1 cellular context compared by ENCODE assay signal in the genomic region with DNA sequence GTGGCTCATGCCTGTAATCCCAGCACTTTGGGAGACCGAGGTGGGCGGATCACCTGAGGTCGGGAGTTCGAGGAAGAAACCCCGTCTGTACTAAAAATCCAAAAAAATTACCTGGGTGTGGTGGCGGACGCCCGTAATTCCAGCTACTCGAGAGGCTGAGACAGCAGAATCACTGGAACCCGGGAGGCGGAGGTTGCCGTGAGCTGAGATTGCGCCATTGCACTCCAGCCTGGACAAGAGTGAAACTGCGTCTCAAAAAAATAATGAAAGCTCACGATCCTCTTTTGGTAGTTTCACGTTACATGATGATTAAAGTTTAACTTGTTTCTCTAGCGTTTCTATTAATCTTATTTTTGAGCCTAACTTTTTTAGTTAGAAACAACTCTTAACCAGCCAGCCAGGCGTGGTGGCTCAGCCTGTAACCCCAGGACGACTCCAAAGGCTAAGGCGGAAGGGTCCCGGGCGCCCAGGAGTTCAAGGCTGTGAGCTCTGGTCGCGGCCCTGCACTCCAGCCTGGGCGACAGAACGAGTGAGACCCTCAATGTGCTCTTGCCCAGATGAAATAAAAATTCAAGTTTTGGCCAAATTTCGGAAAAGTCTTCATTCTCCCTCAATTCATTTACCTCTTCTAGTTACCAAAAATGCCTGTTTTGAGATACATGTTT.
TF ChIP-seq lines count a peak whose summit lies in the region.

No MANE protein-coding gene starts in this region.

TF ChIP-seq in HepG2, 621 proteins besides CTCF, POLR2A, EP300 and RAD21:
- TF ChIP-seq ZNF580 (CRISPR knock-in tag; IDR thresholded peaks at IDR 0.05; ENCODE audit: borderline replicate concordance, low read depth), result no peak
- peak; percentile 66 for TF ChIP-seq CEBPG (CRISPR knock-in tag; IDR thresholded peaks at IDR 0.05)
- peak; percentile 34; the same call in 1 of the 2 replicates for TF ChIP-seq RARA (CRISPR knock-in tag; IDR thresholded peaks at IDR 0.05)
- peak; percentile 94 for TF ChIP-seq ZNF460 (CRISPR knock-in tag; IDR thresholded peaks at IDR 0.05; ENCODE audit: borderline replicate concordance)
- 0 out of 2 replicates have a peak, but pooled peaks have one; percentile 11 for TF ChIP-seq ZMYM4 (CRISPR knock-in tag; IDR thresholded peaks at IDR 0.05)
- TF ChIP-seq HDAC1 (CRISPR knock-in tag; IDR thresholded peaks at IDR 0.05), result no peak
- no peak for TF ChIP-seq ZNF20 (CRISPR knock-in tag; IDR thresholded peaks at IDR 0.05)
- TF ChIP-seq, protein P1, sequence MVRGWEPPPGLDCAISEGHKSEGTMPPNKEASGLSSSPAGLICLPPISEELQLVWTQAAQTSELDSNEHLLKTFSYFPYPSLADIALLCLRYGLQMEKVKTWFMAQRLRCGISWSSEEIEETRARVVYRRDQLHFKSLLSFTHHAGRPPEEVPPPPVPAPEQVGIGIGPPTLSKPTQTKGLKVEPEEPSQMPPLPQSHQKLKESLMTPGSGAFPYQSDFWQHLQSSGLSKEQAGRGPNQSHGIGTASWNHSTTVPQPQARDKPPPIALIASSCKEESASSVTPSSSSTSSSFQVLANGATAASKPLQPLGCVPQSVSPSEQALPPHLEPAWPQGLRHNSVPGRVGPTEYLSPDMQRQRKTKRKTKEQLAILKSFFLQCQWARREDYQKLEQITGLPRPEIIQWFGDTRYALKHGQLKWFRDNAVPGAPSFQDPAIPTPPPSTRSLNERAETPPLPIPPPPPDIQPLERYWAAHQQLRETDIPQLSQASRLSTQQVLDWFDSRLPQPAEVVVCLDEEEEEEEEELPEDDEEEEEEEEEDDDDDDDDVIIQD (CRISPR knock-in tag; IDR thresholded peaks at IDR 0.05; ENCODE audit: low read depth), result 0 out of 2 replicates have a peak, but pooled peaks have one; percentile 6
- TF ChIP-seq POGZ (CRISPR knock-in tag; IDR thresholded peaks at IDR 0.05), result 0 out of 2 replicates have a peak, but pooled peaks have one; percentile 9
- TF ChIP-seq THYN1 (CRISPR knock-in tag; IDR thresholded peaks at IDR 0.05; ENCODE audit: borderline replicate concordance, low read depth), result 0 out of 2 replicates have a peak, but pooled peaks have one; percentile 25
- 0 out of 2 replicates have a peak, but pooled peaks have one; percentile 25 for TF ChIP-seq ERF (CRISPR knock-in tag; IDR thresholded peaks at IDR 0.05)
- TF ChIP-seq ZBTB34 (CRISPR knock-in tag; IDR thresholded peaks at IDR 0.05), result 0 out of 2 replicates have a peak, but pooled peaks have one; percentile 48
- no peak for TF ChIP-seq BHLHE40 (IDR thresholded peaks at IDR 0.05; ENCODE audit: low read length)
- TF ChIP-seq ZNF224 (CRISPR knock-in tag; IDR thresholded peaks at IDR 0.05), result 0 out of 2 replicates have a peak, but pooled peaks have one; percentile 34
- TF ChIP-seq PITX1 (CRISPR knock-in tag; IDR thresholded peaks at IDR 0.05), result peak; percentile 25; the same call in 1 of the 2 replicates
- TF ChIP-seq REL (CRISPR knock-in tag; conservative IDR thresholded peaks at IDR 0.05), result no peak
- TF ChIP-seq IRF1 (CRISPR knock-in tag; IDR thresholded peaks at IDR 0.05; ENCODE audit: low read depth), result no peak
- TF ChIP-seq ZSCAN12 (CRISPR knock-in tag; IDR thresholded peaks at IDR 0.05), result 0 out of 2 replicates have a peak, but pooled peaks have one; percentile 37
- TF ChIP-seq ZNF547 (CRISPR knock-in tag; IDR thresholded peaks at IDR 0.05), result no peak
- peak; percentile 20 for TF ChIP-seq AGO1 (IDR thresholded peaks at IDR 0.05; ENCODE audit: low read depth, low read length, poor library complexity, severe bottlenecking)
- TF ChIP-seq ZNF703 (CRISPR knock-in tag; IDR thresholded peaks at IDR 0.05; ENCODE audit: borderline replicate concordance), result 0 out of 2 replicates have a peak, but pooled peaks have one; percentile 30
- TF ChIP-seq CEBPB (IDR thresholded peaks at IDR 0.05; ENCODE audit: borderline replicate concordance, low read depth, low read length), result peak; percentile 62; the same call in 1 of the 2 replicates
- TF ChIP-seq DMAP1 (CRISPR knock-in tag; IDR thresholded peaks at IDR 0.05), result 0 out of 2 replicates have a peak, but pooled peaks have one; percentile 1
- TF ChIP-seq ZNF225 (CRISPR knock-in tag; IDR thresholded peaks at IDR 0.05), result 0 out of 2 replicates have a peak, but pooled peaks have one; percentile 16
- no peak for TF ChIP-seq ZBTB7B (CRISPR knock-in tag; IDR thresholded peaks at IDR 0.05)
- peak; percentile 49; the same call in 1 of the 2 replicates for TF ChIP-seq ZNF136 (CRISPR knock-in tag; IDR thresholded peaks at IDR 0.05; ENCODE audit: low read depth)
- TF ChIP-seq PHF21A (CRISPR knock-in tag; IDR thresholded peaks at IDR 0.05), result peak; percentile 21; the same call in 1 of the 2 replicates
- TF ChIP-seq, protein P2, sequence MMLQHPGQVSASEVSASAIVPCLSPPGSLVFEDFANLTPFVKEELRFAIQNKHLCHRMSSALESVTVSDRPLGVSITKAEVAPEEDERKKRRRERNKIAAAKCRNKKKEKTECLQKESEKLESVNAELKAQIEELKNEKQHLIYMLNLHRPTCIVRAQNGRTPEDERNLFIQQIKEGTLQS (CRISPR knock-in tag; IDR thresholded peaks at IDR 0.05), result no peak
- TF ChIP-seq HNF4A (CRISPR knock-in tag; IDR thresholded peaks at IDR 0.05), result peak; percentile 55; the same call in 1 of the 2 replicates
- TF ChIP-seq CBFB (CRISPR knock-in tag; IDR thresholded peaks at IDR 0.05), result no peak
- peak; percentile 15; the same call in 1 of the 2 replicates for TF ChIP-seq SALL1 (CRISPR knock-in tag; IDR thresholded peaks at IDR 0.05)
- TF ChIP-seq, protein P3, sequence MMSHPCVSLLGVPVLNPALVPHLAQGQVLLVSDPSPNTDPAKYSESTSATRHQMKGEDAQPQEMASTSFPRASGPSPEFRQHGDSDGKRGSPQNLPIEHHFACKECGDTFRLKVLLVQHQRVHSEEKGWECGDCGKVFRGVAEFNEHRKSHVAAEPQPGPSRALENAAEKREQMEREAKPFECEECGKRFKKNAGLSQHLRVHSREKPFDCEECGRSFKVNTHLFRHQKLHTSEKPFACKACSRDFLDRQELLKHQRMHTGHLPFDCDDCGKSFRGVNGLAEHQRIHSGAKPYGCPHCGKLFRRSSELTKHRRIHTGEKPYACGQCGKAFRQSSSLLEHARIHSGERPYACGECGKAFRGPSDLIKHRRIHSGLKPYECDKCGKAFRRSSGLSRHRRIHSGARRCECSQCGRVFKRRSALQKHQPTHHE (CRISPR knock-in tag; IDR thresholded peaks at IDR 0.05; ENCODE audit: borderline replicate concordance), result peak; percentile 9; the same call in 1 of the 2 replicates
- peak; percentile 14; the same call in 1 of the 2 replicates for TF ChIP-seq MYC (CRISPR knock-in tag; IDR thresholded peaks at IDR 0.05; ENCODE audit: borderline replicate concordance)
- TF ChIP-seq ZNF773 (CRISPR knock-in tag; IDR thresholded peaks at IDR 0.05; ENCODE audit: borderline replicate concordance), result no peak
- TF ChIP-seq, protein P4, sequence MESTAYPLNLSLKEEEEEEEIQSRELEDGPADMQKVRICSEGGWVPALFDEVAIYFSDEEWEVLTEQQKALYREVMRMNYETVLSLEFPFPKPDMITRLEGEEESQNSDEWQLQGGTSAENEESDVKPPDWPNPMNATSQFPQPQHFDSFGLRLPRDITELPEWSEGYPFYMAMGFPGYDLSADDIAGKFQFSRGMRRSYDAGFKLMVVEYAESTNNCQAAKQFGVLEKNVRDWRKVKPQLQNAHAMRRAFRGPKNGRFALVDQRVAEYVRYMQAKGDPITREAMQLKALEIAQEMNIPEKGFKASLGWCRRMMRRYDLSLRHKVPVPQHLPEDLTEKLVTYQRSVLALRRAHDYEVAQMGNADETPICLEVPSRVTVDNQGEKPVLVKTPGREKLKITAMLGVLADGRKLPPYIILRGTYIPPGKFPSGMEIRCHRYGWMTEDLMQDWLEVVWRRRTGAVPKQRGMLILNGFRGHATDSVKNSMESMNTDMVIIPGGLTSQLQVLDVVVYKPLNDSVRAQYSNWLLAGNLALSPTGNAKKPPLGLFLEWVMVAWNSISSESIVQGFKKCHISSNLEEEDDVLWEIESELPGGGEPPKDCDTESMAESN (CRISPR knock-in tag; conservative IDR thresholded peaks at IDR 0.05), result 0 out of 2 replicates have a peak, but pooled peaks have one; percentile 28
- TF ChIP-seq MIER2 (CRISPR knock-in tag; IDR thresholded peaks at IDR 0.05), result no peak
- no peak for TF ChIP-seq ZKSCAN1 (IDR thresholded peaks at IDR 0.05; ENCODE audit: low read length)
- no peak for TF ChIP-seq XBP1 (CRISPR knock-in tag; IDR thresholded peaks at IDR 0.05)
- peak; percentile 11; the same call in 1 of the 2 replicates for TF ChIP-seq KDM5B (CRISPR knock-in tag; IDR thresholded peaks at IDR 0.05; ENCODE audit: borderline replicate concordance)
- no peak for TF ChIP-seq FOSL2 (CRISPR knock-in tag; IDR thresholded peaks at IDR 0.05)
- TF ChIP-seq RXRA (CRISPR knock-in tag; IDR thresholded peaks at IDR 0.05), result no peak
- TF ChIP-seq SNAI1 (CRISPR knock-in tag; IDR thresholded peaks at IDR 0.05; ENCODE audit: borderline replicate concordance), result 0 out of 2 replicates have a peak, but pooled peaks have one; percentile 31
- no peak for TF ChIP-seq DPF2 (CRISPR knock-in tag; IDR thresholded peaks at IDR 0.05; ENCODE audit: borderline replicate concordance, low read depth)
- 0 out of 2 replicates have a peak, but pooled peaks have one; percentile 15 for TF ChIP-seq KLF12 (CRISPR knock-in tag; IDR thresholded peaks at IDR 0.05; ENCODE audit: borderline replicate concordance)
- TF ChIP-seq HIVEP1 (CRISPR knock-in tag; IDR thresholded peaks at IDR 0.05), result 0 out of 2 replicates have a peak, but pooled peaks have one; percentile 13
- TF ChIP-seq STAT5B (CRISPR knock-in tag; IDR thresholded peaks at IDR 0.05), result no peak
